In the genomic region with DNA sequence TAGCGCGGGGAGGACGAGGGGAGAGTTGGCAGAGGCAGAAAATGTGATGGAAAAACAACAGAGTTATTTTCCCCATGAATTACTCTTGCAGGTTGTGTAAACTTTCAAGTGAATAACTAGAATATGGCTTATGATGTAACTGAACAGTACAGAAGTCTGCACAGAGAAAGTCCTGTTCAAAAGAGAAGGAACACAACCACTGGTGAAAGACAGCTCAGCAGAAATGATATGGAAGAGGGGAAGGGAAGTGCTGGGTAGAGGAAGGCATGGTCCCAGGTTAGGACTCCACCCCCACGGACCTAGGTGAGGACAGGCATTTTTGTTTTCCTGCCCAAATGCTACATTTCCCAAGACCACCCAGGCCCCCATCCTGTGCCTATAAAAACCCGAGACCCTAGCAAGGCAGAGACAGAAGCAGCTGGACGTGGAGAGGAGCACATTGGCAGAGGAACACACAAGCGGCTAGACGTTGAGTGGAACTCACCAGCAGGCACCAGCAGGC, we compare ENCODE assay signal across 12 cellular contexts.
DNase-seq lines count a peak whose midpoint lies in the region; ATAC-seq and TF ChIP-seq lines count a peak whose summit lies in the region.
"Had no signal": no experiment of that assay in that cellular context is flagged by ENCODE, and none has a peak within 500 bp of the region (broad histone marks: within the 10 kb centered on the region; RNA-seq: fewer than 3 reads in every experiment).

No MANE protein-coding gene starts in this region.

- peaks cover 10% of the 10 kb centered on the region for H3K9me3 Mint-ChIP-seq in activated T-cell treated with anti-CD3 and anti-CD28 coated beads, Interleukin-2, amount 50 U/mL, for 4 hours
- peaks cover 11% of the 10 kb centered on the region for H3K9me3 Mint-ChIP-seq in activated T-helper 1 cell treated with anti-CD3 and anti-CD28 coated beads, Interleukin-12 subunit alpha, Interleukin-12 subunit beta, Interleukin-2, Interleukin-4 antibody, amounts not matched to agents 30 ng/mL and 10 ng/mL and 1 ng/mL, durations not matched to agents 14 hours and 24 hours and 36 hours
- H3K9me3 Mint-ChIP-seq in chondrocyte (ENCODE audit: low read depth), result peaks cover 2% of the 10 kb centered on the region

- no peaks in the 10 kb centered on the region for H3K27me3 Mint-ChIP-seq in activated T-cell treated with anti-CD3 and anti-CD28 coated beads, Interleukin-2, amount 50 U/mL, for 4 hours (ENCODE audit: low read depth)
- no peaks in the 10 kb centered on the region for H3K27me3 Mint-ChIP-seq in activated T-helper 1 cell treated with anti-CD3 and anti-CD28 coated beads, Interleukin-12 subunit alpha, Interleukin-12 subunit beta, Interleukin-2, Interleukin-4 antibody, amounts not matched to agents 30 ng/mL and 10 ng/mL and 1 ng/mL, durations not matched to agents 14 hours and 24 hours and 36 hours (ENCODE audit: insufficient read depth)
- no peaks in the 10 kb centered on the region for H3K27me3 Mint-ChIP-seq in chondrocyte (ENCODE audit: low read depth)

- DNase-seq in activated T-cell treated with anti-CD3 and anti-CD28 coated beads, Interleukin-2, amount 50 U/mL, for 4 hours, result no peak
- no peak for DNase-seq in activated T-cell treated with anti-CD3 and anti-CD28 coated beads, Interleukin-2, amount 50 U/mL, for 1 hour
- DNase-seq in activated T-helper 1 cell treated with anti-CD3 and anti-CD28 coated beads, Interleukin-12 subunit alpha, Interleukin-12 subunit beta, Interleukin-2, Interleukin-4 antibody, amounts not matched to agents 30 ng/mL and 10 ng/mL and 1 ng/mL, durations not matched to agents 14 hours and 24 hours and 36 hours (ENCODE audit: low spot score), result no peak
- DNase-seq in lower lobe of right lung (no peak), thyroid gland (no peak), D341Med (ENCODE audit: low spot score) (no peak), chondrocyte (ENCODE audit: low spot score) (no peak)
- DNase-seq: islet precursor cell, NCI-H1092, NCI-H2227 treated with DMSO at 0.1 percent for 48 hours, WERI-Rb-1 had no signal

- TF ChIP-seq CTCF in lower lobe of right lung (IDR thresholded peaks at IDR 0.05) (no peak), thyroid gland (IDR thresholded peaks at IDR 0.05) (no peak), chondrocyte (IDR thresholded peaks at IDR 0.05) (no peak)

- H3K4me1 ChIP-seq in lower lobe of right lung (peaks cover 46% of the 10 kb centered on the region), thyroid gland (peaks cover 33 to 54% of the 10 kb centered on the region in 2 donors)

- H3K4me1 Mint-ChIP-seq in activated T-cell treated with anti-CD3 and anti-CD28 coated beads, Interleukin-2, amount 50 U/mL, for 4 hours (ENCODE audit: low read depth), result peaks cover 90% of the 10 kb centered on the region
- H3K4me1 Mint-ChIP-seq in activated T-helper 1 cell treated with anti-CD3 and anti-CD28 coated beads, Interleukin-12 subunit alpha, Interleukin-12 subunit beta, Interleukin-2, Interleukin-4 antibody, amounts not matched to agents 30 ng/mL and 10 ng/mL and 1 ng/mL, durations not matched to agents 14 hours and 24 hours and 36 hours (ENCODE audit: low read depth), result peaks cover 72% of the 10 kb centered on the region
- H3K4me1 Mint-ChIP-seq in chondrocyte (ENCODE audit: low read depth), result peaks cover 60% of the 10 kb centered on the region

- H3K9me3 ChIP-seq in lower lobe of right lung, result no peaks in the 10 kb centered on the region
- H3K9me3 ChIP-seq in thyroid gland, result no peaks in the 10 kb centered on the region

- H3K27ac ChIP-seq in lower lobe of right lung (peak overlapping the region; percentile 43), thyroid gland (peak overlapping the region; percentile 2 to 70 (median 26))
- H3K27ac ChIP-seq: WERI-Rb-1 had no signal

- H3K4me3 ChIP-seq in lower lobe of right lung, result no peak overlapping the region
- no peak overlapping the region for H3K4me3 ChIP-seq in thyroid gland (replicated peaks in 1 of 3)

- no peak for TF ChIP-seq POLR2A in thyroid gland (IDR thresholded peaks at IDR 0.05)

- 66 to 75% methylated on average over 8 of the region's 8 CpGs for WGBS in thyroid gland, 2 donors

- peak overlapping the region; percentile 37 for H3K27ac Mint-ChIP-seq in activated T-helper 1 cell treated with anti-CD3 and anti-CD28 coated beads, Interleukin-12 subunit alpha, Interleukin-12 subunit beta, Interleukin-2, Interleukin-4 antibody, amounts not matched to agents 30 ng/mL and 10 ng/mL and 1 ng/mL, durations not matched to agents 14 hours and 24 hours and 36 hours
- no peak overlapping the region for H3K27ac Mint-ChIP-seq in chondrocyte (ENCODE audit: unreplicated experiment)

- peak overlapping the region; percentile 39 for H3K4me3 Mint-ChIP-seq in activated T-cell treated with anti-CD3 and anti-CD28 coated beads, Interleukin-2, amount 50 U/mL, for 4 hours
- no peak overlapping the region for H3K4me3 Mint-ChIP-seq in activated T-helper 1 cell treated with anti-CD3 and anti-CD28 coated beads, Interleukin-12 subunit alpha, Interleukin-12 subunit beta, Interleukin-2, Interleukin-4 antibody, amounts not matched to agents 30 ng/mL and 10 ng/mL and 1 ng/mL, durations not matched to agents 14 hours and 24 hours and 36 hours
- no peak overlapping the region for H3K4me3 Mint-ChIP-seq in chondrocyte (ENCODE audit: unreplicated experiment)

- ATAC-seq in activated T-cell treated with anti-CD3 and anti-CD28 coated beads, Interleukin-2, amount 50 U/mL, for 4 hours, result no peak
- ATAC-seq in lower lobe of right lung (peak; percentile 37 to 46), HG03175 (IDR thresholded peaks at IDR 0.05; ENCODE audit: unreplicated experiment) (no peak)

- H3K36me3 Mint-ChIP-seq in activated T-cell treated with anti-CD3 and anti-CD28 coated beads, Interleukin-2, amount 50 U/mL, for 4 hours (ENCODE audit: insufficient read depth), result peaks cover 34% of the 10 kb centered on the region
- peaks cover 21% of the 10 kb centered on the region for H3K36me3 Mint-ChIP-seq in activated T-helper 1 cell treated with anti-CD3 and anti-CD28 coated beads, Interleukin-12 subunit alpha, Interleukin-12 subunit beta, Interleukin-2, Interleukin-4 antibody, amounts not matched to agents 30 ng/mL and 10 ng/mL and 1 ng/mL, durations not matched to agents 14 hours and 24 hours and 36 hours (ENCODE audit: low read depth)
- peaks cover 1% of the 10 kb centered on the region for H3K36me3 Mint-ChIP-seq in chondrocyte (ENCODE audit: low read depth)

- H3K36me3 ChIP-seq in lower lobe of right lung, result no peaks in the 10 kb centered on the region
- H3K36me3 ChIP-seq in thyroid gland, result no peaks in the 10 kb centered on the region
- H3K36me3 ChIP-seq: WERI-Rb-1 had no signal

- no peaks in the 10 kb centered on the region for H3K27me3 ChIP-seq in lower lobe of right lung (ENCODE audit: low read depth)
- no peaks in the 10 kb centered on the region for H3K27me3 ChIP-seq in thyroid gland

- intact Hi-C loops in activated T-helper 1 cell treated with anti-CD3 and anti-CD28 coated beads, Interleukin-12 subunit alpha, Interleukin-12 subunit beta, Interleukin-2, Interleukin-4 antibody, amounts not matched to agents 30 ng/mL and 10 ng/mL and 1 ng/mL, durations not matched to agents 14 hours and 24 hours and 36 hours (cut with micrococcal nuclease), result no loop called here
- intact Hi-C loops in lower lobe of right lung (cut with DNase I) (no loop called here), thyroid gland (cut with DNase I) (no loop called here)

Comparison
In these comparisons a context has a peak if more than half of its experiments do, and no peak if none do; other contexts are left out.
1. ATAC-seq: peak in lower lobe of right lung (2 of 2); none in activated T-cell treated with anti-CD3 and anti-CD28 coated beads, Interleukin-2, amount 50 U/mL, for 4 hours (0 of 2) and HG03175 (single experiment).